ENCODE assay signal across 19 cellular contexts in the genomic region with DNA sequence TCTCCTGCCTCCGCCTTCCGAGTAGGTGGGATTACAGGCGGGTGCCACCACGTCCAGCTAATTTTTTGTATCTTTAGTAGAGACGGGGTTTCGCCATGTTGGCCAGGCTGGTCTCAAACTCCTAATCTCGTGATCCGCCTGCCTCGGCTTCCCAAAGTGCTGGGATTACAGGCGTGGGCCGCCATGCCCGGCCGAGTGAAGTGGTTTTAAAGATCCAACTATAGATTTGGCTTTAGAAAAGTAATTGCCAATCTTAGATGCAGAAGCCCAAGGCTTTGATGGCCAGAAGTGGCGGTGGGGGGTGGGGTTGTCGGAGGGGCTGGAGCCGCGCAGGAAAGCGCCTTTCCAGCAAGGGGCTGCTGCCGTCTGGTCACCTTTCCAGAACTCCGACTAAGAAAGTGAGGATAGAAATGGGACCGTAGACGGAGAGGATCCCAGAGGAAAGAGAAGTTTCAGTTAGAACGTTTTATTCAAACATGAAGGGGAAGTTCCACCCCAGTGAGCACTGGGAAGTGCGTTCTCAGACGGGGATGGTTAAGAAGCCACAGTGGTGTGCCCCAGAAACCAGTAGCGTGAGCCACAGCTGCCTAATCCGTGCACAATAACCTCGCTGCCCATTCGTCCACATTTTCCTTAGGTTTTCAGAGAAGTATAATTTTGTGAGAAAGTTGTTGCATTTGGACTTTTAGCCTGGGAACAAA.
A peak's percentile ranks its signal among the peaks of the same experiment; 100 is the strongest.
DNase-seq lines count a peak whose midpoint lies in the region; ATAC-seq and TF ChIP-seq lines count a peak whose summit lies in the region.
"Had no signal": no experiment of that assay in that cellular context is flagged by ENCODE, and none has a peak within 500 bp of the region (broad histone marks: within the 10 kb centered on the region; RNA-seq: fewer than 3 reads in every experiment).

No MANE protein-coding gene starts in this region.

- no peak for TF ChIP-seq POLR2A in suprapubic skin (IDR thresholded peaks at IDR 0.05)

- no peak overlapping the region for H3K27ac Mint-ChIP-seq in activated naive CD8-positive, alpha-beta T cell treated with anti-CD3 and anti-CD28 coated beads, Interleukin-2, amount 10 ng/mL, durations not matched to agents 7 days and 5 days
- H3K27ac Mint-ChIP-seq in activated naive CD8-positive, alpha-beta T cell treated with anti-CD3 and anti-CD28 coated beads for 36 hours: no peak overlapping the region
- H3K27ac Mint-ChIP-seq: T-helper 2 cell treated with Interferon-gamma antibody and Interleukin-4, amounts not matched to agents 5 μg/mL and 100 μg/mL, for 36 hours had no signal

- 85% methylated on average over 29 of the region's 29 CpGs for WGBS in suprapubic skin

- POLR2A ChIA-PET in activated naive CD8-positive, alpha-beta T cell treated with anti-CD3 and anti-CD28 coated beads, Interleukin-2, amount 10 ng/mL, durations not matched to agents 7 days and 5 days (lab: Charles Lee): interaction anchor here (1.7 kb wide), 1 partner anchor 133 kb away, joined by 5 read pairs; no protein-coding TSS in a partner anchor

- peaks cover 4% of the 10 kb centered on the region for H3K27me3 Mint-ChIP-seq in activated naive CD8-positive, alpha-beta T cell treated with anti-CD3 and anti-CD28 coated beads, Interleukin-2, amount 10 ng/mL, durations not matched to agents 7 days and 5 days
- H3K27me3 Mint-ChIP-seq in activated naive CD8-positive, alpha-beta T cell treated with anti-CD3 and anti-CD28 coated beads for 36 hours: no peaks in the 10 kb centered on the region
- H3K27me3 Mint-ChIP-seq: naive thymus-derived CD8-positive, alpha-beta T cell had no signal

- H3K9me3 Mint-ChIP-seq in activated naive CD8-positive, alpha-beta T cell treated with anti-CD3 and anti-CD28 coated beads, Interleukin-2, amount 10 ng/mL, durations not matched to agents 7 days and 5 days: no peaks in the 10 kb centered on the region
- H3K9me3 Mint-ChIP-seq in activated naive CD8-positive, alpha-beta T cell treated with anti-CD3 and anti-CD28 coated beads for 36 hours: no peaks in the 10 kb centered on the region
- H3K9me3 Mint-ChIP-seq: naive thymus-derived CD8-positive, alpha-beta T cell; T-helper 2 cell treated with Interferon-gamma antibody and Interleukin-4, amounts not matched to agents 5 μg/mL and 100 μg/mL, for 36 hours had no signal

- peak; percentile 31 for DNase-seq in activated naive CD8-positive, alpha-beta T cell treated with anti-CD3 and anti-CD28 coated beads, Interleukin-2, amount 10 ng/mL, durations not matched to agents 7 days and 5 days
- DNase-seq in activated naive CD8-positive, alpha-beta T cell treated with anti-CD3 and anti-CD28 coated beads for 36 hours: no peak
- DNase-seq in NCI-H526 treated with DMSO at 0.1 percent for 48 hours (lab: John Stamatoyannopoulos, UW) (peak; percentile 67), coronary artery (ENCODE audit: low spot score) (peak; percentile 40), suprapubic skin (ENCODE audit: low spot score in 2 of 2) (peak; percentile 24 to 53), GM19238 (ENCODE audit: insufficient read length, low spot score) (no peak), GM03348 (ENCODE audit: low spot score) (no peak)
- DNase-seq: activated CD4-positive, CD25-positive, alpha-beta regulatory T cell treated with anti-CD3 and anti-CD28 coated beads, Interleukin-2, amount 50 U/mL, for 72 hours; GF-D8; mammary epithelial cell; NCI-H1048; NCI-H2081 treated with DMSO at 0.1 percent for 48 hours; NCI-H82 had no signal

- H3K36me3 Mint-ChIP-seq in activated naive CD8-positive, alpha-beta T cell treated with anti-CD3 and anti-CD28 coated beads, Interleukin-2, amount 10 ng/mL, durations not matched to agents 7 days and 5 days: no peaks in the 10 kb centered on the region
- no peaks in the 10 kb centered on the region for H3K36me3 Mint-ChIP-seq in activated naive CD8-positive, alpha-beta T cell treated with anti-CD3 and anti-CD28 coated beads for 36 hours
- H3K36me3 Mint-ChIP-seq: naive thymus-derived CD8-positive, alpha-beta T cell had no signal

- H3K4me1 Mint-ChIP-seq in activated naive CD8-positive, alpha-beta T cell treated with anti-CD3 and anti-CD28 coated beads, Interleukin-2, amount 10 ng/mL, durations not matched to agents 7 days and 5 days: peaks cover 14% of the 10 kb centered on the region
- peaks cover 20% of the 10 kb centered on the region for H3K4me1 Mint-ChIP-seq in activated naive CD8-positive, alpha-beta T cell treated with anti-CD3 and anti-CD28 coated beads for 36 hours

- TF ChIP-seq EP300 in suprapubic skin (IDR thresholded peaks at IDR 0.05): no peak

- no peaks in the 10 kb centered on the region for H3K9me3 ChIP-seq in suprapubic skin
- H3K9me3 ChIP-seq: breast epithelium, esophagus muscularis mucosa had no signal

- H3K27ac ChIP-seq in coronary artery (no peak overlapping the region), suprapubic skin (no peak overlapping the region)
- H3K27ac ChIP-seq: breast epithelium, dorsolateral prefrontal cortex, esophagus muscularis mucosa had no signal

- no peak for TF ChIP-seq CTCF in coronary artery (IDR thresholded peaks at IDR 0.05)
- TF ChIP-seq CTCF in suprapubic skin (IDR thresholded peaks at IDR 0.05): no peak

- H3K4me3 ChIP-seq in coronary artery: no peak overlapping the region
- H3K4me3 ChIP-seq in suprapubic skin: no peak overlapping the region
- H3K4me3 ChIP-seq: breast epithelium, dorsolateral prefrontal cortex, esophagus muscularis mucosa had no signal

- H3K27me3 ChIP-seq in suprapubic skin: peaks cover 17% of the 10 kb centered on the region
- H3K27me3 ChIP-seq: breast epithelium, dorsolateral prefrontal cortex, esophagus muscularis mucosa had no signal

- H3K36me3 ChIP-seq in suprapubic skin: no peaks in the 10 kb centered on the region
- H3K36me3 ChIP-seq: breast epithelium, esophagus muscularis mucosa had no signal

- H3K4me1 ChIP-seq in suprapubic skin: peaks cover 33% of the 10 kb centered on the region

- peak; percentile 33 for ATAC-seq in activated naive CD8-positive, alpha-beta T cell treated with anti-CD3 and anti-CD28 coated beads, Interleukin-2, amount 10 ng/mL, durations not matched to agents 7 days and 5 days (ENCODE audit: low read depth)
- no peak for ATAC-seq in HG02763 (IDR thresholded peaks at IDR 0.05; ENCODE audit: unreplicated experiment)
- ATAC-seq: naive thymus-derived CD8-positive, alpha-beta T cell had no signal

- H3K4me3 Mint-ChIP-seq in activated naive CD8-positive, alpha-beta T cell treated with anti-CD3 and anti-CD28 coated beads, Interleukin-2, amount 10 ng/mL, durations not matched to agents 7 days and 5 days: no peak overlapping the region
- no peak overlapping the region for H3K4me3 Mint-ChIP-seq in activated naive CD8-positive, alpha-beta T cell treated with anti-CD3 and anti-CD28 coated beads for 36 hours
- H3K4me3 Mint-ChIP-seq: T-helper 2 cell treated with Interferon-gamma antibody and Interleukin-4, amounts not matched to agents 5 μg/mL and 100 μg/mL, for 36 hours had no signal

Comparison
In these comparisons a context has a peak if more than half of its experiments do, and no peak if none do; other contexts are left out.
1. DNase-seq: peak in activated naive CD8-positive, alpha-beta T cell treated with anti-CD3 and anti-CD28 coated beads, Interleukin-2, amount 10 ng/mL, durations not matched to agents 7 days and 5 days (single experiment), NCI-H526 treated with DMSO at 0.1 percent for 48 hours (single experiment), coronary artery (single experiment) and suprapubic skin (2 of 2); none in activated naive CD8-positive, alpha-beta T cell treated with anti-CD3 and anti-CD28 coated beads for 36 hours (single experiment), GM19238 (single experiment) and GM03348 (single experiment).